9 cellular contexts compared by ENCODE assay signal in genomic region chr5:79774171-79774854, GRCh38.
DNase-seq lines count a peak whose midpoint lies in the region; ATAC-seq and TF ChIP-seq lines count a peak whose summit lies in the region.
"Had no signal": no experiment of that assay in that cellular context is flagged by ENCODE, and none has a peak within 500 bp of the region (broad histone marks: within the 10 kb centered on the region; RNA-seq: fewer than 3 reads in every experiment).

No MANE protein-coding gene starts in this region.

- DNase-seq in GM03348 (ENCODE audit: low spot score) (peak; percentile 49), IMR-90 (peak; percentile 4), astrocyte of the spinal cord (ENCODE audit: low read depth, low spot score) (peak; percentile 23), mesendoderm (peak; percentile 95), GOT3 (lab: John Stamatoyannopoulos, UW) (no peak), DMS79 (lab: John Stamatoyannopoulos, UW) (no peak)

- peak; percentile 27; the same call in 1 of the 2 replicates for ATAC-seq in IMR-90 (ENCODE audit: low read depth)
- no peak for ATAC-seq in GM21423 (IDR thresholded peaks at IDR 0.05; ENCODE audit: unreplicated experiment)
- ATAC-seq in HG03025 (IDR thresholded peaks at IDR 0.05; ENCODE audit: low FRiP score, unreplicated experiment), result no peak

- in situ Hi-C loops in IMR-90 (cut with MboI; ENCODE audit: low sequenced_read_pairs) (no loop called here), astrocyte of the spinal cord (cut with HindIII; ENCODE audit: low sequenced_read_pairs) (no loop called here)

- no CpG with 5 or more reads among the region's 13 CpGs for WGBS in IMR-90 (ENCODE audit: extremely low coverage in 2 of 2, insufficient read length in 1 of 2), 2 experiments
- no CpG with 5 or more reads among the region's 13 CpGs for WGBS in mesendoderm (ENCODE audit: extremely low coverage, insufficient coverage, low lambda C conversion rate)

- no peaks in the 10 kb centered on the region for H3K4me1 ChIP-seq in IMR-90 (ENCODE audit: control insufficient read depth, insufficient read depth, low read length)
- H3K4me1 ChIP-seq in mesendoderm (ENCODE audit: control insufficient read depth, low read depth, low read length), result peaks cover 2% of the 10 kb centered on the region

- dilution Hi-C loops in IMR-90 (cut with HindIII; ENCODE audit: low sequenced_read_pairs, unreplicated experiment), result no loop called here

- POLR2A ChIA-PET in IMR-90 (lab: Charles Lee; ENCODE audit: unreplicated experiment), result no interaction called here

- H2AK5ac ChIP-seq in IMR-90 (ENCODE audit: low read depth, low read length) (no peak overlapping the region), mesendoderm (ENCODE audit: low read length) (no peak overlapping the region)

- H2BK15ac ChIP-seq in IMR-90 (ENCODE audit: low read depth, low read length) (no peak overlapping the region), mesendoderm (replicated peaks; ENCODE audit: low read depth) (no peak overlapping the region)

- H3K79me1 ChIP-seq in IMR-90 (ENCODE audit: low read depth in 1 of 2, low read length in 2 of 2) (no peaks in the 10 kb centered on the region), mesendoderm (ENCODE audit: low read length) (no peaks in the 10 kb centered on the region)

- H2AFZ ChIP-seq in IMR-90 (replicated peaks; ENCODE audit: low read length, poor library complexity), result no peak overlapping the region

- H3K27ac ChIP-seq in IMR-90 (ENCODE audit: insufficient read depth, low read length) (no peak overlapping the region), mesendoderm (ENCODE audit: low read depth, low read length) (peak overlapping the region; percentile 44)

- H3K4ac ChIP-seq in IMR-90 (ENCODE audit: low read depth, low read length) (no peak overlapping the region), mesendoderm (ENCODE audit: low read depth, low read length) (no peak overlapping the region)

- intact Hi-C loops in IMR-90 (cut with micrococcal nuclease), result no loop called here

- no TSS peak for BruUV-seq in IMR-90 (replicated peaks; lab: Mats Ljungman, UMichigan)

- no peak for TF ChIP-seq RAD21 in IMR-90 (IDR thresholded peaks at IDR 0.05; ENCODE audit: low read length)

- H3K27me3 ChIP-seq in IMR-90 (ENCODE audit: control insufficient read depth, insufficient read depth, low read length) (no peaks in the 10 kb centered on the region), mesendoderm (ENCODE audit: insufficient read depth, low read length, poor library complexity) (no peaks in the 10 kb centered on the region)

- no peak for TF ChIP-seq POLR2A in IMR-90 (IDR thresholded peaks at IDR 0.05; ENCODE audit: low read depth, low read length)

- no peaks in the 10 kb centered on the region for H3K79me2 ChIP-seq in mesendoderm (ENCODE audit: control insufficient read depth, insufficient read depth, low read length)

- H3K4me3 ChIP-seq in IMR-90 (ENCODE audit: insufficient read depth, low read depth, low read length) (no peak overlapping the region), astrocyte of the spinal cord (ENCODE audit: low read depth, low read length) (no peak overlapping the region), mesendoderm (ENCODE audit: low read length) (no peak overlapping the region)
- H3K4me3 ChIP-seq: SK-N-MC had no signal

- H4K8ac ChIP-seq in IMR-90 (ENCODE audit: low read depth in 2 of 2, low read length in 2 of 2) (no peak overlapping the region), mesendoderm (ENCODE audit: low read depth, low read length) (no peak overlapping the region)

- H2BK20ac ChIP-seq in IMR-90 (ENCODE audit: low read depth, low read length), result no peak overlapping the region

- no peaks in the 10 kb centered on the region for H3K9me3 ChIP-seq in IMR-90 (ENCODE audit: control insufficient read depth, insufficient read depth, low read length)

- CTCF ChIA-PET in IMR-90 (lab: Yijun Ruan, JAX), result interaction anchor here (1.2 kb wide), 1 partner anchor 13 kb away, joined by 4 read pairs; no protein-coding TSS in a partner anchor

- no peaks in the 10 kb centered on the region for H3K9me1 ChIP-seq in IMR-90 (ENCODE audit: insufficient read depth, low read length)

- H3K9ac ChIP-seq in IMR-90 (ENCODE audit: low read depth, low read length) (no peak overlapping the region), mesendoderm (ENCODE audit: low read length) (peak overlapping the region; percentile 24)

- H3K18ac ChIP-seq in IMR-90 (ENCODE audit: low read depth, low read length) (no peak overlapping the region), mesendoderm (ENCODE audit: low read length) (peak overlapping the region; percentile 52)

- no peak overlapping the region for H3K14ac ChIP-seq in IMR-90 (replicated peaks; ENCODE audit: low read depth, low read length)

- H4K91ac ChIP-seq in IMR-90 (ENCODE audit: insufficient read depth, low read depth, low read length), result no peak overlapping the region

- H2AK9ac ChIP-seq in IMR-90 (replicated peaks; ENCODE audit: low read depth, low read length, poor library complexity), result no peak overlapping the region

- H4K5ac ChIP-seq in IMR-90 (ENCODE audit: low read depth, low read length) (no peak overlapping the region), mesendoderm (ENCODE audit: low read length) (no peak overlapping the region)

- H3K4me2 ChIP-seq in IMR-90 (ENCODE audit: low read depth, low read length), result no peak overlapping the region
- H3K4me2 ChIP-seq in mesendoderm (ENCODE audit: low read length), result no peak overlapping the region

- H2BK5ac ChIP-seq in IMR-90 (ENCODE audit: low read depth, low read length, poor library complexity, severe bottlenecking) (no peak overlapping the region), mesendoderm (ENCODE audit: low read length) (no peak overlapping the region)

- no peak overlapping the region for H2BK120ac ChIP-seq in IMR-90 (ENCODE audit: low read depth, low read length)
- H2BK120ac ChIP-seq in mesendoderm (ENCODE audit: low read depth, low read length), result no peak overlapping the region

- H3K56ac ChIP-seq in IMR-90 (ENCODE audit: extremely low read depth, insufficient read depth, low read length), result no peak overlapping the region
- H3K56ac ChIP-seq in mesendoderm (ENCODE audit: low read length), result peak overlapping the region; percentile 74

- H3K23ac ChIP-seq in IMR-90 (ENCODE audit: low read depth, low read length) (no peak overlapping the region), mesendoderm (ENCODE audit: low read length) (no peak overlapping the region)

- H4K20me1 ChIP-seq in IMR-90 (ENCODE audit: insufficient read depth, low read length), result no peaks in the 10 kb centered on the region

- TF ChIP-seq CTCF in IMR-90 (conservative IDR thresholded peaks at IDR 0.05; ENCODE audit: low read depth, low read length) (0 out of 2 replicates have a peak, but pooled peaks have one; percentile 17), astrocyte of the spinal cord (IDR thresholded peaks at IDR 0.05; ENCODE audit: low read depth, low read length) (peak; percentile 32)

- no peaks in the 10 kb centered on the region for H3K36me3 ChIP-seq in IMR-90 (ENCODE audit: control insufficient read depth, insufficient read depth, low read length)
- no peaks in the 10 kb centered on the region for H3K36me3 ChIP-seq in mesendoderm (ENCODE audit: control insufficient read depth, insufficient read depth, low read length)

TF ChIP-seq in IMR-90, 13 proteins besides CTCF, POLR2A, EP300 and RAD21:
- TF ChIP-seq MXI1 (IDR thresholded peaks at IDR 0.05; ENCODE audit: borderline replicate concordance, low read depth, low read length), result no peak
- TF ChIP-seq, protein P1, sequence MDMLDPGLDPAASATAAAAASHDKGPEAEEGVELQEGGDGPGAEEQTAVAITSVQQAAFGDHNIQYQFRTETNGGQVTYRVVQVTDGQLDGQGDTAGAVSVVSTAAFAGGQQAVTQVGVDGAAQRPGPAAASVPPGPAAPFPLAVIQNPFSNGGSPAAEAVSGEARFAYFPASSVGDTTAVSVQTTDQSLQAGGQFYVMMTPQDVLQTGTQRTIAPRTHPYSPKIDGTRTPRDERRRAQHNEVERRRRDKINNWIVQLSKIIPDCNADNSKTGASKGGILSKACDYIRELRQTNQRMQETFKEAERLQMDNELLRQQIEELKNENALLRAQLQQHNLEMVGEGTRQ (IDR thresholded peaks at IDR 0.05; ENCODE audit: low read depth, low read length), result no peak
TF ChIP-seq in IMR-90: peak in this region for 0.

Comparison
In these comparisons a context has a peak if more than half of its experiments do, and no peak if none do; other contexts are left out.
1. DNase-seq: peak in GM03348 (single experiment), IMR-90 (single experiment), astrocyte of the spinal cord (single experiment) and mesendoderm (single experiment); none in GOT3 (single experiment) and DMS79 (single experiment).